Comparison of ENCODE assay signal across 8 cellular contexts in the genomic region with DNA sequence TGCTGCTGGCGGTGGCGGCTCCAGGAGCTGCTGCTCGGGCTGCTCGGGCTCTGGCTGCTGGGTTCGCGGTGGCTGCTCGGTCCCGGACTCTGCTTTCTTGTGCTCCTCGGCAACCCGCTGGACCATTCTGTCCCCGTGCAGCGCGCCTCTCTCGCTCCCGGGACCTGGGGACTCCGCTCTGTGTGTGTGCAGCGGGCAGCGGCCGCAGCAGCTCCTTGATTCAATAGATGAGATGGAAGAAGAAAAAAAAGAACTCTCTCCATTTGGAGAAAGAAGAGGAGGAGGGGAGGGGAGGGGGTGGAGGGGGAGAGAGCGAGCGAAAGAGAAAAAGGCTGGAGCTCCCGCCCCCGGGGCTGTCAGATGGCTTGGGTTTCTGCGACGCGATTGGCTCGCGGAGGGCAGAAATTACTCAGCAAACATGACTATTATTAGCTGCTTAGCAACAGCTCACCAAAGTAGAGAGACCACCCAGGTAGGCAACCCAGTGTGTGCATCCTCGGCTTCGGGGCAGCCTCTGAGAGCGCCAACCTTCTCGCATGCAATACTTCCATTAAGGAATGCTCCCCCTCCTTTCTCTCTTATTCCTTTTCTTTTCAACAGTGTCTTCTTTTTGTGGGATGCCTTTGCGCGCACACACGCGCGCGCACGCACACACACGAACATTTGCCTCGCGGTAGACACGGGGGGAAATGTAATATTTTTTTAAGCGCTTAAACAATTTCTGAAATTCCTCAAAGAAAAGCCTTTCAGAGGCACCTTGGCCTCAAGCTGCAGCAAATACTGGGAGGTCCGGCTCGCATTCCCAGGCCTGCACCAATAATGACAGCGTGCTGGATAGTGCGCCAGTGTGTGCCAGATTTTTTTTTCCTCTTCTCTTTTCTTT.
DNase-seq lines count a peak whose midpoint lies in the region; ATAC-seq and TF ChIP-seq lines count a peak whose summit lies in the region.

No MANE protein-coding gene starts in this region.

- peak; percentile 82 for DNase-seq in NCI-H226
- peak; percentile 75 for DNase-seq in activated CD4-positive, alpha-beta T cell treated with anti-CD3 and anti-CD28 coated beads for 48 hours
- DNase-seq in dedifferentiated amniotic fluid mesenchymal stem cell (ENCODE audit: extremely low spot score): peak; percentile 91
- DNase-seq in stimulated activated CD4-positive, alpha-beta T cell treated with anti-CD3 and anti-CD28 coated beads, Interleukin-15, amount 100 ng/mL, for 24 hours: peak; percentile 77

- H3K27me3 ChIP-seq in layer of hippocampus (ENCODE audit: control insufficient read depth, insufficient read depth, low read length): no peaks in the 10 kb centered on the region

- H3K27ac ChIP-seq in 22Rv1: peak overlapping the region; percentile 97
- peak overlapping the region; percentile 86 for H3K27ac ChIP-seq in layer of hippocampus (ENCODE audit: low read depth, low read length)

- TF ChIP-seq CTCF in 22Rv1 (IDR thresholded peaks at IDR 0.05): no peak

- ATAC-seq in GM18508 (IDR thresholded peaks at IDR 0.05; ENCODE audit: insufficient read depth, unreplicated experiment) (peak; percentile 42), HG03135 (IDR thresholded peaks at IDR 0.05; ENCODE audit: unreplicated experiment) (peak; percentile 41)

Comparison
In these comparisons a context has a peak if more than half of its experiments do, and no peak if none do; other contexts are left out.
1. Peak in every context shown above with its lines: DNase-seq, ATAC-seq and H3K27ac ChIP-seq.